ENCODE assay signal across 8 cellular contexts in genomic region chr7:151351027-151351426, GRCh38. TPM values are rescaled to one million over a fixed set of nuclear protein-coding genes. Genes with fewer than 3 reads are reported as not detected.
DNase-seq lines count a peak whose midpoint lies in the region; ATAC-seq, FAIRE-seq and TF ChIP-seq lines count a peak whose summit lies in the region.

No MANE protein-coding gene starts in this region.

- CTCF ChIA-PET in CD8-positive, alpha-beta T cell (lab: Charles Lee) = interaction anchor here (1.0 to 10.6 kb wide), 14 partner anchors 8 to 408 kb away, joined by 3 to 192 read pairs (median 6); partner anchors contain the start of gene NUB1

- TF ChIP-seq CTCF in CD8-positive, alpha-beta T cell (IDR thresholded peaks at IDR 0.05) = no peak
- no peak for TF ChIP-seq CTCF in natural killer cell (IDR thresholded peaks at IDR 0.05)

- intact Hi-C loops in CD8-positive, alpha-beta T cell (cut with DNase I, micrococcal nuclease) = loop anchor here (2.0 to 5.0 kb wide), 4 partner anchors 104 to 270 kb away; partner anchors contain the start of genes CHPF2 (in 1 of the 2), FASTK (in 1 of the 2), RHEB (in 1 of the 2) and SMARCD3 (in 1 of the 2)
- intact Hi-C loops in natural killer cell (cut with micrococcal nuclease) = loop anchor here (5.0 kb wide), 1 partner anchor 281 kb away; no protein-coding TSS in a partner anchor

- peaks cover 39% of the 10 kb centered on the region for H3K4me1 ChIP-seq in CD8-positive, alpha-beta T cell (ENCODE audit: insufficient read depth, low read length)

- H3K27me3 ChIP-seq in CD8-positive, alpha-beta T cell (ENCODE audit: insufficient read depth, low read length) = no peaks in the 10 kb centered on the region

- H3K36me3 Mint-ChIP-seq in CD8-positive, alpha-beta T cell = peaks cover 64% of the 10 kb centered on the region
- peaks cover 20% of the 10 kb centered on the region for H3K36me3 Mint-ChIP-seq in activated T-cell treated with anti-CD3 and anti-CD28 coated beads, Interleukin-2, amount 50 U/mL, for 4 hours (ENCODE audit: insufficient read depth)
- peaks cover 13% of the 10 kb centered on the region for H3K36me3 Mint-ChIP-seq in natural killer cell

- peak overlapping the region; percentile 89 for H3K27ac Mint-ChIP-seq in CD8-positive, alpha-beta T cell
- peak overlapping the region; percentile 98 to 100 for H3K27ac Mint-ChIP-seq in natural killer cell

- no peaks in the 10 kb centered on the region for H3K9me3 ChIP-seq in CD8-positive, alpha-beta T cell (ENCODE audit: low read length)

- peak overlapping the region; percentile 45 for H3K27ac ChIP-seq in CD8-positive, alpha-beta T cell (ENCODE audit: low read depth, low read length)
- H3K27ac ChIP-seq in caudate nucleus (ENCODE audit: low read depth, low read length) = no peak overlapping the region

- no peak overlapping the region for H3K4me3 ChIP-seq in CD8-positive, alpha-beta T cell (ENCODE audit: low read depth, low read length)

- H3K36me3 ChIP-seq in CD8-positive, alpha-beta T cell (ENCODE audit: insufficient read depth, low read length) = peaks cover 32% of the 10 kb centered on the region

- no peak for FAIRE-seq in H54 (lab: Jason Lieb, UNC)

- DNase-seq in CD8-positive, alpha-beta T cell = peak in 2 of 7 experiments; percentile 29 to 33
- peak; percentile 20 to 50 for DNase-seq in Kasumi-1 (lab: John Stamatoyannopoulos, UW)
- DNase-seq in activated T-cell treated with anti-CD3 and anti-CD28 coated beads, Interleukin-2, amount 50 U/mL, for 4 hours = peak; percentile 34
- DNase-seq in natural killer cell = no peak
- no peak for DNase-seq in inferior parietal cortex (ENCODE audit: extremely low spot score)
- DNase-seq in caudate nucleus (lab: John Stamatoyannopoulos, UW) = no peak
- no peak for DNase-seq in H54 (ENCODE audit: insufficient read length, low spot score)

- H3K4me1 Mint-ChIP-seq in CD8-positive, alpha-beta T cell (ENCODE audit: low read depth) = peaks cover 57% of the 10 kb centered on the region
- peaks cover 51% of the 10 kb centered on the region for H3K4me1 Mint-ChIP-seq in activated T-cell treated with anti-CD3 and anti-CD28 coated beads, Interleukin-2, amount 50 U/mL, for 4 hours (ENCODE audit: low read depth)
- H3K4me1 Mint-ChIP-seq in natural killer cell = peaks cover 29 to 34% of the 10 kb centered on the region in 2 donors

- no peak for TF ChIP-seq POLR2A in H54 (IDR thresholded peaks at IDR 0.05; ENCODE audit: low read depth, low read length)

- ATAC-seq in CD8-positive, alpha-beta T cell = no peak
- peak in 1 of 2 donors; percentile 18 for ATAC-seq in activated T-cell treated with anti-CD3 and anti-CD28 coated beads, Interleukin-2, amount 50 U/mL, for 4 hours
- ATAC-seq in natural killer cell (no peak), GM21390 (IDR thresholded peaks at IDR 0.05; ENCODE audit: unreplicated experiment) (no peak)

- H3K4me3 Mint-ChIP-seq in CD8-positive, alpha-beta T cell = peak overlapping the region; percentile 22
- H3K4me3 Mint-ChIP-seq in activated T-cell treated with anti-CD3 and anti-CD28 coated beads, Interleukin-2, amount 50 U/mL, for 4 hours = peak overlapping the region; percentile 59
- H3K4me3 Mint-ChIP-seq in natural killer cell = peak overlapping the region; percentile 81

- H3K27me3 Mint-ChIP-seq in CD8-positive, alpha-beta T cell (ENCODE audit: low read depth) = no peaks in the 10 kb centered on the region
- no peaks in the 10 kb centered on the region for H3K27me3 Mint-ChIP-seq in activated T-cell treated with anti-CD3 and anti-CD28 coated beads, Interleukin-2, amount 50 U/mL, for 4 hours (ENCODE audit: low read depth)
- H3K27me3 Mint-ChIP-seq in natural killer cell (ENCODE audit: low read depth in 2 of 2) = no peaks in the 10 kb centered on the region

- POLR2A ChIA-PET in CD8-positive, alpha-beta T cell (lab: Charles Lee) = interaction anchor here (0.7 to 3.5 kb wide), 7 partner anchors 9 to 97 kb away, joined by 3 to 19 read pairs (median 10); partner anchors contain the start of genes CRYGN, NUB1 and WDR86

- no peaks in the 10 kb centered on the region for H3K9me3 Mint-ChIP-seq in CD8-positive, alpha-beta T cell
- H3K9me3 Mint-ChIP-seq in activated T-cell treated with anti-CD3 and anti-CD28 coated beads, Interleukin-2, amount 50 U/mL, for 4 hours = no peaks in the 10 kb centered on the region
- H3K9me3 Mint-ChIP-seq in natural killer cell = no peaks in the 10 kb centered on the region

RNA-seq across cellular contexts. Expression of gene NUB1, which starts 9.4 kb away (rescaled TPM):
- total RNA-seq in CD8-positive, alpha-beta T cell = 10 to 100 TPM; 78.4 to 81.2 TPM
- total RNA-seq in activated T-cell treated with anti-CD3 and anti-CD28 coated beads, Interleukin-2, amount 50 U/mL, for 4 hours = 10 to 100 TPM; 25.9 to 26.9 (median 26.5) TPM
- total RNA-seq in natural killer cell = 100 to 1,000 TPM; 110 to 113 (median 111) TPM

RNA-seq across cellular contexts. Expression of gene WDR86, which starts 58.8 kb away (rescaled TPM):
- 1 to 10 TPM; 5.7 to 6.5 TPM for total RNA-seq in CD8-positive, alpha-beta T cell
- under 1 TPM; 0.27 to 0.46 (median 0.37) TPM for total RNA-seq in activated T-cell treated with anti-CD3 and anti-CD28 coated beads, Interleukin-2, amount 50 U/mL, for 4 hours
- 1 to 10 TPM; 1.6 to 4.6 (median 2.1) TPM for total RNA-seq in natural killer cell

Comparison
In these comparisons a context has a peak if more than half of its experiments do, and no peak if none do; other contexts are left out.
1. DNase-seq: peak in Kasumi-1 (2 of 2) and activated T-cell treated with anti-CD3 and anti-CD28 coated beads, Interleukin-2, amount 50 U/mL, for 4 hours (single experiment); none in natural killer cell (single experiment), inferior parietal cortex (single experiment), caudate nucleus (0 of 61) and H54 (single experiment).
2. H3K4me3 Mint-ChIP-seq: peak in every context shown above with its lines; median percentile 81 in natural killer cell; 59 in activated T-cell treated with anti-CD3 and anti-CD28 coated beads, Interleukin-2, amount 50 U/mL, for 4 hours; 22 in CD8-positive, alpha-beta T cell.